Comparison of ENCODE assay signal across 32 cellular contexts in genomic region chr7:90488220-90488619, GRCh38. TPM values are rescaled to one million over a fixed set of nuclear protein-coding genes. Genes with fewer than 3 reads are reported as not detected.
"Had no signal": no experiment of that assay in that cellular context is flagged by ENCODE, and none has a peak within 500 bp of the region (broad histone marks: within the 10 kb centered on the region; RNA-seq: fewer than 3 reads in every experiment).

No MANE protein-coding gene starts in this region.

- H3K9me3 ChIP-seq: body of pancreas, psoas muscle, stomach, suprapubic skin, tibial nerve, vagina had no signal

- H3K27me3 ChIP-seq: body of pancreas, stomach, suprapubic skin, tibial nerve, vagina had no signal

- H3K27ac Mint-ChIP-seq: activated naive CD8-positive, alpha-beta T cell treated with anti-CD3 and anti-CD28 coated beads, Interleukin-2, amount 10 ng/mL, durations not matched to agents 7 days and 5 days; activated T-cell treated with anti-CD3 and anti-CD28 coated beads, Interleukin-2, amount 50 U/mL, for 24 hours; activated T-helper 17 cell treated with anti-CD3 and anti-CD28 coated beads, Interleukin-2, amount 50 U/mL, for 72 hours; natural killer cell treated with Interleukin-12 subunit alpha and Interleukin-12 subunit beta and Interleukin-15 and Interleukin-18, amount 100 ng/mL, for 72 hours; stimulated activated effector memory CD8-positive, alpha-beta T cell treated with anti-CD3 and anti-CD28 coated beads, Interleukin-12 subunit alpha, Interleukin-12 subunit beta, amount 100 ng/mL, for 72 hours had no signal

- H3K27me3 Mint-ChIP-seq: activated naive CD8-positive, alpha-beta T cell treated with anti-CD3 and anti-CD28 coated beads, Interleukin-2, amount 10 ng/mL, durations not matched to agents 7 days and 5 days; activated T-cell treated with anti-CD3 and anti-CD28 coated beads, Interleukin-2, amount 50 U/mL, for 24 hours had no signal

- H3K4me1 Mint-ChIP-seq: activated naive CD8-positive, alpha-beta T cell treated with anti-CD3 and anti-CD28 coated beads, Interleukin-2, amount 10 ng/mL, durations not matched to agents 7 days and 5 days; activated T-helper 17 cell treated with anti-CD3 and anti-CD28 coated beads, Interleukin-2, amount 50 U/mL, for 72 hours; stimulated activated effector memory CD8-positive, alpha-beta T cell treated with anti-CD3 and anti-CD28 coated beads, Interleukin-12 subunit alpha, Interleukin-12 subunit beta, amount 100 ng/mL, for 72 hours had no signal

- H3K4me3 ChIP-seq: body of pancreas, psoas muscle, stomach, suprapubic skin, tibial nerve, vagina had no signal

- H3K27ac ChIP-seq: body of pancreas, psoas muscle, stomach, suprapubic skin, tibial nerve, vagina had no signal

- FAIRE-seq: frontal cortex, TTC549 had no signal

- H3K9me3 Mint-ChIP-seq: activated naive CD8-positive, alpha-beta T cell treated with anti-CD3 and anti-CD28 coated beads, Interleukin-2, amount 10 ng/mL, durations not matched to agents 7 days and 5 days; activated T-cell treated with anti-CD3 and anti-CD28 coated beads, Interleukin-2, amount 50 U/mL, for 24 hours; activated T-helper 17 cell treated with anti-CD3 and anti-CD28 coated beads, Interleukin-2, amount 50 U/mL, for 72 hours; natural killer cell treated with Interleukin-12 subunit alpha and Interleukin-12 subunit beta and Interleukin-15 and Interleukin-18, amount 100 ng/mL, for 72 hours; stimulated activated effector memory CD8-positive, alpha-beta T cell treated with anti-CD3 and anti-CD28 coated beads, Interleukin-12 subunit alpha, Interleukin-12 subunit beta, amount 100 ng/mL, for 72 hours had no signal

- H3K4me1 ChIP-seq: body of pancreas, psoas muscle, suprapubic skin, tibial nerve, vagina had no signal

- H3K36me3 Mint-ChIP-seq: activated naive CD8-positive, alpha-beta T cell treated with anti-CD3 and anti-CD28 coated beads, Interleukin-2, amount 10 ng/mL, durations not matched to agents 7 days and 5 days; natural killer cell treated with Interleukin-12 subunit alpha and Interleukin-12 subunit beta and Interleukin-15 and Interleukin-18, amount 100 ng/mL, for 72 hours; stimulated activated effector memory CD8-positive, alpha-beta T cell treated with anti-CD3 and anti-CD28 coated beads, Interleukin-12 subunit alpha, Interleukin-12 subunit beta, amount 100 ng/mL, for 72 hours had no signal

- DNase-seq: activated CD4-positive, alpha-beta T cell treated with anti-CD3 and anti-CD28 coated beads for 1 hour; activated CD4-positive, alpha-beta T cell treated with anti-CD3 and anti-CD28 coated beads, Interleukin-2, amount 50 U/mL, for 4 hours; activated CD8-positive, alpha-beta memory T cell treated with anti-CD3 and anti-CD28 coated beads for 24 hours; activated CD8-positive, alpha-beta memory T cell treated with anti-CD3 and anti-CD28 coated beads, Interleukin-2, amount 50 U/mL, for 4 hours; activated naive CD4-positive, alpha-beta T cell treated with Interleukin-2 at 50 U/mL for 16 hours; activated naive CD8-positive, alpha-beta T cell treated with anti-CD3 and anti-CD28 coated beads, Interleukin-2, amount 10 ng/mL, durations not matched to agents 7 days and 5 days; activated T-cell treated with anti-CD3 and anti-CD28 coated beads, Interleukin-2, amount 50 U/mL, for 24 hours; body of pancreas; dermis blood vessel endothelial cell; effector CD8-positive, alpha-beta T cell; glutamatergic neuron; hippocampal formation; left ventricle myocardium superior; mammary epithelial cell; midbrain; psoas muscle; right cardiac atrium; stimulated activated CD4-positive, alpha-beta T cell treated with anti-CD3 and anti-CD28 coated beads, Interleukin-1b, Interleukin-23, amount 100 ng/mL, for 48 hours; stomach; T-helper 1 cell had no signal

- H3K4me3 Mint-ChIP-seq: activated naive CD8-positive, alpha-beta T cell treated with anti-CD3 and anti-CD28 coated beads, Interleukin-2, amount 10 ng/mL, durations not matched to agents 7 days and 5 days; activated T-cell treated with anti-CD3 and anti-CD28 coated beads, Interleukin-2, amount 50 U/mL, for 24 hours; activated T-helper 17 cell treated with anti-CD3 and anti-CD28 coated beads, Interleukin-2, amount 50 U/mL, for 72 hours; natural killer cell treated with Interleukin-12 subunit alpha and Interleukin-12 subunit beta and Interleukin-15 and Interleukin-18, amount 100 ng/mL, for 72 hours; stimulated activated effector memory CD8-positive, alpha-beta T cell treated with anti-CD3 and anti-CD28 coated beads, Interleukin-12 subunit alpha, Interleukin-12 subunit beta, amount 100 ng/mL, for 72 hours had no signal

- H3K36me3 ChIP-seq: stomach, suprapubic skin, tibial nerve, vagina had no signal

- ATAC-seq: activated T-helper 17 cell treated with anti-CD3 and anti-CD28 coated beads, Interleukin-2, amount 50 U/mL, for 72 hours; body of pancreas; left ventricle myocardium superior; natural killer cell treated with Interleukin-12 subunit alpha and Interleukin-12 subunit beta and Interleukin-15 and Interleukin-18, amount 100 ng/mL, for 72 hours; psoas muscle; right cardiac atrium; stimulated activated effector memory CD8-positive, alpha-beta T cell treated with anti-CD3 and anti-CD28 coated beads, Interleukin-12 subunit alpha, Interleukin-12 subunit beta, amount 100 ng/mL, for 72 hours had no signal

RNA-seq across cellular contexts. Expression of gene PTTG1IP2, which starts 18.8 kb away (rescaled TPM):
- total RNA-seq: activated naive CD8-positive, alpha-beta T cell treated with anti-CD3 and anti-CD28 coated beads, Interleukin-2, amount 10 ng/mL, durations not matched to agents 7 days and 5 days; activated T-helper 17 cell treated with anti-CD3 and anti-CD28 coated beads, Interleukin-2, amount 50 U/mL, for 72 hours; body of pancreas; cardiac septum; dermis blood vessel endothelial cell; frontal cortex; left ventricle myocardium superior; mammary epithelial cell; natural killer cell treated with Interleukin-12 subunit alpha and Interleukin-12 subunit beta and Interleukin-15 and Interleukin-18, amount 100 ng/mL, for 72 hours; osteocyte; psoas muscle; right cardiac atrium; skeletal muscle tissue; stomach; suprapubic skin; tibial nerve; vagina had no signal
- polyA plus RNA-seq: esophagus, mammary epithelial cell, psoas muscle, right cardiac atrium, stomach had no signal
